Comparison of ENCODE assay signal across 14 cellular contexts in genomic region chr13:112733661-112734379, GRCh38. TPM values are rescaled to one million over a fixed set of nuclear protein-coding genes. Genes with fewer than 3 reads are reported as not detected.
DNase-seq lines count a peak whose midpoint lies in the region; TF ChIP-seq lines count a peak whose summit lies in the region.
"Had no signal": no experiment of that assay in that cellular context is flagged by ENCODE, and none has a peak within 500 bp of the region (broad histone marks: within the 10 kb centered on the region; RNA-seq: fewer than 3 reads in every experiment).

No MANE protein-coding gene starts in this region.

- no peak overlapping the region for H2AFZ ChIP-seq in hepatocyte

- no peaks in the 10 kb centered on the region for H3K27me3 Mint-ChIP-seq in Calu3 (ENCODE audit: unreplicated experiment)
- H3K27me3 Mint-ChIP-seq: activated CD8-positive, alpha-beta T cell treated with anti-CD3 and anti-CD28 coated beads for 36 hours; activated naive CD8-positive, alpha-beta T cell had no signal

- peaks cover 17% of the 10 kb centered on the region for H3K4me1 Mint-ChIP-seq in Calu3 (ENCODE audit: low read depth, unreplicated experiment)

- no peaks in the 10 kb centered on the region for H3K9me2 ChIP-seq in hepatocyte (replicated peaks; ENCODE audit: insufficient read depth)

- H3K27me3 ChIP-seq in hepatocyte = no peaks in the 10 kb centered on the region
- H3K27me3 ChIP-seq in suprapubic skin = no peaks in the 10 kb centered on the region

- H3K4me3 ChIP-seq in hepatocyte (no peak overlapping the region), suprapubic skin (no peak overlapping the region)
- H3K4me3 ChIP-seq: psoas muscle had no signal

- H3K9me3 ChIP-seq in hepatocyte (ENCODE audit: low read depth) (no peaks in the 10 kb centered on the region), suprapubic skin (no peaks in the 10 kb centered on the region)
- H3K9me3 ChIP-seq: psoas muscle had no signal

- 41% methylated on average over 7 of the region's 7 CpGs for WGBS in hepatocyte (ENCODE audit: low lambda C conversion rate, missing lambda C conversion rate)
- 77% methylated on average over 7 of the region's 7 CpGs for WGBS in suprapubic skin

- peak overlapping the region; percentile 33 for H3K4me2 ChIP-seq in hepatocyte
- H3K4me2 ChIP-seq: KMS-11 had no signal

- H4K20me1 ChIP-seq in hepatocyte (ENCODE audit: insufficient read depth, poor library complexity, severe bottlenecking) = peaks cover 8% of the 10 kb centered on the region

- H3K36me3 ChIP-seq in hepatocyte (replicated peaks; ENCODE audit: insufficient read depth, low read depth) (no peaks in the 10 kb centered on the region), suprapubic skin (no peaks in the 10 kb centered on the region)

- no peak for TF ChIP-seq POLR2A in suprapubic skin (IDR thresholded peaks at IDR 0.05)

- H3K27ac ChIP-seq in hepatocyte (peak overlapping the region; percentile 27), substantia nigra (ENCODE audit: low read depth, low read length, poor library complexity, severe bottlenecking) (peak overlapping the region; percentile 46), suprapubic skin (no peak overlapping the region)
- H3K27ac ChIP-seq: KMS-11, psoas muscle had no signal

- intact Hi-C loops in Calu3 (cut with micrococcal nuclease; ENCODE audit: unreplicated experiment) = no loop called here

- H3K79me2 ChIP-seq in hepatocyte = peaks cover 86% of the 10 kb centered on the region

- no peaks in the 10 kb centered on the region for H3K36me3 Mint-ChIP-seq in Calu3 (ENCODE audit: insufficient read depth, unreplicated experiment)
- H3K36me3 Mint-ChIP-seq: activated naive CD8-positive, alpha-beta T cell had no signal

- BruUV-seq in Calu3 (replicated peaks; lab: Mats Ljungman, UMichigan) = no TSS peak

- TF ChIP-seq CTCF in hepatocyte (IDR thresholded peaks at IDR 0.05; ENCODE audit: poor library complexity) (no peak), Calu3 (IDR thresholded peaks at IDR 0.05; ENCODE audit: unreplicated experiment) (no peak), suprapubic skin (IDR thresholded peaks at IDR 0.05) (no peak)

- H3K27ac Mint-ChIP-seq in Calu3 (ENCODE audit: unreplicated experiment) = no peak overlapping the region
- H3K27ac Mint-ChIP-seq: activated CD8-positive, alpha-beta T cell treated with anti-CD3 and anti-CD28 coated beads for 36 hours; activated naive CD8-positive, alpha-beta T cell; T-helper 1 cell treated with Interleukin-12 subunit alpha and Interleukin-12 subunit beta and Interleukin-4 antibody, amounts not matched to agents 30 μg/mL and 1 μg/mL, for 36 hours had no signal

- CTCF ChIA-PET in Calu3 (lab: Charles Lee) = no interaction called here

- TF ChIP-seq EP300 in suprapubic skin (IDR thresholded peaks at IDR 0.05) = no peak

- H3K9me3 Mint-ChIP-seq in Calu3 (ENCODE audit: low read depth, unreplicated experiment) = no peaks in the 10 kb centered on the region
- H3K9me3 Mint-ChIP-seq: activated CD8-positive, alpha-beta T cell treated with anti-CD3 and anti-CD28 coated beads for 36 hours; T-helper 1 cell treated with Interleukin-12 subunit alpha and Interleukin-12 subunit beta and Interleukin-4 antibody, amounts not matched to agents 30 μg/mL and 1 μg/mL, for 36 hours had no signal

- DNase-seq in NCI-H526 (lab: John Stamatoyannopoulos, UW) (peak; percentile 16 to 64), NCI-H526 treated with DMSO at 0.1 percent for 48 hours (lab: John Stamatoyannopoulos, UW) (no peak), NCI-H69 (lab: John Stamatoyannopoulos, UW) (peak; percentile 98), hepatocyte (ENCODE audit: low spot score) (no peak), substantia nigra (lab: John Stamatoyannopoulos, UW) (peak in 1 of 49 donors; percentile 12), Calu3 (no peak), suprapubic skin (ENCODE audit: low spot score in 2 of 2) (no peak), SIG-M5 (lab: John Stamatoyannopoulos, UW) (no peak)
- DNase-seq: 8988T; activated CD8-positive, alpha-beta T cell treated with anti-CD3 and anti-CD28 coated beads for 36 hours; psoas muscle had no signal

- no peak overlapping the region for H3K4me3 Mint-ChIP-seq in Calu3 (ENCODE audit: low read depth, unreplicated experiment)
- H3K4me3 Mint-ChIP-seq: activated CD8-positive, alpha-beta T cell treated with anti-CD3 and anti-CD28 coated beads for 36 hours; activated naive CD8-positive, alpha-beta T cell; T-helper 1 cell treated with Interleukin-12 subunit alpha and Interleukin-12 subunit beta and Interleukin-4 antibody, amounts not matched to agents 30 μg/mL and 1 μg/mL, for 36 hours had no signal

- H3K4me1 ChIP-seq in hepatocyte (ENCODE audit: insufficient read depth) (peaks cover 20% of the 10 kb centered on the region), suprapubic skin (no peaks in the 10 kb centered on the region)

RNA-seq across cellular contexts. Expression of gene ATP11A, which starts 44.0 kb away (rescaled TPM):
- total RNA-seq in hepatocyte (21.9 and 30.8 TPM in 2 replicates), Calu3 (2022) (113 and 115 TPM in 2 replicates), suprapubic skin (10 to 100 TPM; 22.8 to 51.0 (median 39.8) TPM)
- 28.7 and 38.2 TPM in 2 replicates for polyA plus RNA-seq in hepatocyte

Comparison
In these comparisons a context has a peak if more than half of its experiments do, and no peak if none do; other contexts are left out.
1. DNase-seq: peak in NCI-H526 (2 of 2) and NCI-H69 (single experiment); none in NCI-H526 treated with DMSO at 0.1 percent for 48 hours (single experiment), hepatocyte (single experiment), Calu3 (single experiment), suprapubic skin (0 of 2) and SIG-M5 (single experiment).